Comparison of ENCODE assay signal across 17 cellular contexts in genomic region chr3:20264900-20265567, GRCh38.
DNase-seq lines count a peak whose midpoint lies in the region; ATAC-seq, FAIRE-seq and TF ChIP-seq lines count a peak whose summit lies in the region.
"Had no signal": no experiment of that assay in that cellular context is flagged by ENCODE, and none has a peak within 500 bp of the region (broad histone marks: within the 10 kb centered on the region; RNA-seq: fewer than 3 reads in every experiment).

No MANE protein-coding gene starts in this region.

- DNase-seq in Calu3 (no peak), H9 (no peak), H1 (ENCODE audit: low read depth in 1 of 2, low spot score in 2 of 2) (no peak), trophoblast cell (peak; percentile 58 to 82)
- DNase-seq in activated CD4-positive, alpha-beta memory T cell treated with anti-CD3 and anti-CD28 coated beads, Interleukin-2, amount 10 ng/mL, durations not matched to agents 7 days and 5 days, result no peak
- DNase-seq: BE2C; C1 segment of cervical spinal cord; CD4-positive, CD25-positive, alpha-beta regulatory T cell; CD8-positive, alpha-beta memory T cell; COR-L47; GDM1; GOT3 had no signal

- TF ChIP-seq RAD21 in H1 (IDR thresholded peaks at IDR 0.05 in 1 of 2, conservative IDR thresholded peaks at IDR 0.05 in 1 of 2; ENCODE audit: low read depth in 2 of 2, low read length in 2 of 2), result no peak

- H4K20me1 ChIP-seq in H9 (ENCODE audit: control insufficient read depth, insufficient read depth, insufficient read length), result no peaks in the 10 kb centered on the region
- H4K20me1 ChIP-seq in H1 (replicated peaks in 1 of 2; ENCODE audit: control insufficient read depth in 1 of 2, insufficient read depth in 2 of 2, low read length in 2 of 2), result no peaks in the 10 kb centered on the region

- H3K14ac ChIP-seq in H9 (ENCODE audit: insufficient read depth, low read length), result no peak overlapping the region
- no peak overlapping the region for H3K14ac ChIP-seq in H1 (ENCODE audit: insufficient read length)
- no peak overlapping the region for H3K14ac ChIP-seq in trophoblast cell (ENCODE audit: low read length)

- no peak overlapping the region for H4K12ac ChIP-seq in trophoblast cell (ENCODE audit: low read depth, low read length)

- H4K91ac ChIP-seq in H9 (ENCODE audit: insufficient read length, low read depth, low read length), result no peak overlapping the region
- H4K91ac ChIP-seq in H1 (replicated peaks; ENCODE audit: insufficient read length, low read length), result no peak overlapping the region
- no peak overlapping the region for H4K91ac ChIP-seq in trophoblast cell (ENCODE audit: low read depth, low read length)

- no peaks in the 10 kb centered on the region for H3K36me3 Mint-ChIP-seq in Calu3 (ENCODE audit: insufficient read depth, unreplicated experiment)
- H3K36me3 Mint-ChIP-seq in H9 (ENCODE audit: insufficient read depth in 1 of 3, low read depth in 3 of 3), result peaks cover 25 to 40% (median 38%) of the 10 kb centered on the region in 3 experiments
- no peaks in the 10 kb centered on the region for H3K36me3 Mint-ChIP-seq in activated CD4-positive, alpha-beta memory T cell treated with anti-CD3 and anti-CD28 coated beads, Interleukin-2, amount 10 ng/mL, durations not matched to agents 7 days and 5 days (ENCODE audit: low read depth)

- H2BK120ac ChIP-seq in H9 (ENCODE audit: low read depth, low read length, poor library complexity, severe bottlenecking), result no peak overlapping the region
- H2BK120ac ChIP-seq in H1 (replicated peaks; ENCODE audit: low read depth, low read length), result no peak overlapping the region
- no peak overlapping the region for H2BK120ac ChIP-seq in trophoblast cell (ENCODE audit: insufficient read depth, low read length, poor library complexity)

- CTCF ChIA-PET in Calu3 (lab: Charles Lee), result no interaction called here
- CTCF ChIA-PET in H1 (lab: Charles Lee; ENCODE audit: partially characterized antibody), result no interaction called here
- CTCF ChIA-PET in activated CD4-positive, alpha-beta memory T cell treated with anti-CD3 and anti-CD28 coated beads, Interleukin-2, amount 10 ng/mL, durations not matched to agents 7 days and 5 days (lab: Charles Lee), result no interaction called here

- H3K79me2 ChIP-seq in H9 (ENCODE audit: insufficient read depth, low read length) (no peaks in the 10 kb centered on the region), H1 (ENCODE audit: control insufficient read depth in 1 of 2, insufficient read depth in 2 of 2, low read length in 2 of 2) (no peaks in the 10 kb centered on the region), trophoblast cell (ENCODE audit: control insufficient read depth, insufficient read depth, low read length, poor library complexity) (no peaks in the 10 kb centered on the region)

- H3K4me2 ChIP-seq in H9 (ENCODE audit: insufficient read depth, insufficient read length, low read length), result no peak overlapping the region
- no peak overlapping the region for H3K4me2 ChIP-seq in H1 (ENCODE audit: insufficient read depth in 1 of 2, low read depth in 2 of 2, low read length in 2 of 2)
- no peak overlapping the region for H3K4me2 ChIP-seq in trophoblast cell (ENCODE audit: low read length)

- no TSS peak for BruUV-seq in Calu3 (replicated peaks; lab: Mats Ljungman, UMichigan)

- H3K4me3 ChIP-seq in H1 (ENCODE audit: extremely low read depth in 1 of 4, insufficient read depth in 2 of 4, low read depth in 3 of 4, low read length in 4 of 4), result no peak overlapping the region
- H3K4me3 ChIP-seq in trophoblast cell (ENCODE audit: low read depth, low read length), result no peak overlapping the region
- H3K4me3 ChIP-seq: HAP-1 had no signal

- peaks cover 8% of the 10 kb centered on the region for H3K9me3 Mint-ChIP-seq in Calu3 (ENCODE audit: low read depth, unreplicated experiment)
- peaks cover 39 to 41% of the 10 kb centered on the region in 2 experiments for H3K9me3 Mint-ChIP-seq in H9
- H3K9me3 Mint-ChIP-seq in activated CD4-positive, alpha-beta memory T cell treated with anti-CD3 and anti-CD28 coated beads, Interleukin-2, amount 10 ng/mL, durations not matched to agents 7 days and 5 days, result peaks cover 12% of the 10 kb centered on the region

- WGBS in H9 (ENCODE audit: extremely low coverage, insufficient read length, low lambda C conversion rate), result no CpG with 5 or more reads among the region's 11 CpGs
- 94 to 100% methylated on average over 3 to 9 of the region's 11 CpGs for WGBS in H1 (ENCODE audit: extremely low coverage in 1 of 2, insufficient coverage in 1 of 2, insufficient read length in 1 of 2, insufficient replicate concordance in 2 of 2, low coverage in 1 of 2, low lambda C conversion rate in 2 of 2, missing lambda C conversion rate in 1 of 2), 2 experiments
- no CpG with 5 or more reads among the region's 11 CpGs for WGBS in trophoblast cell (ENCODE audit: extremely low coverage, insufficient coverage, insufficient read length)

- no peak overlapping the region for H3K23ac ChIP-seq in H9 (ENCODE audit: insufficient read length, low read depth, low read length)
- no peak overlapping the region for H3K23ac ChIP-seq in H1 (ENCODE audit: insufficient read length)
- H3K23ac ChIP-seq in trophoblast cell (ENCODE audit: low read length), result no peak overlapping the region

- no peak overlapping the region for H2AK5ac ChIP-seq in H9 (ENCODE audit: insufficient read length, low read length)
- H2AK5ac ChIP-seq in H1 (ENCODE audit: low read depth, low read length), result no peak overlapping the region
- H2AK5ac ChIP-seq in trophoblast cell (ENCODE audit: low read length), result no peak overlapping the region

- no peak overlapping the region for H3T11ph ChIP-seq in H9 (ENCODE audit: low read length)

- H2BK20ac ChIP-seq in H9 (ENCODE audit: low read depth, low read length, poor library complexity, severe bottlenecking) (no peak overlapping the region), H1 (ENCODE audit: low read length) (no peak overlapping the region)

- TF ChIP-seq CTCF in Calu3 (IDR thresholded peaks at IDR 0.05; ENCODE audit: unreplicated experiment) (no peak), H9 (conservative IDR thresholded peaks at IDR 0.05) (no peak), H1 (IDR thresholded peaks at IDR 0.05; ENCODE audit: control extremely low read depth in 1 of 3, insufficient read depth in 1 of 3, low read depth in 1 of 3, low read length in 3 of 3) (no peak)

- H3K27ac Mint-ChIP-seq in Calu3 (ENCODE audit: unreplicated experiment) (peak overlapping the region; percentile 6), H9 (peak overlapping the region in 2 of 3 experiments; percentile 59 to 75; a peak in 2 of 7 replicates)
- H3K27ac Mint-ChIP-seq in activated CD4-positive, alpha-beta memory T cell treated with anti-CD3 and anti-CD28 coated beads, Interleukin-2, amount 10 ng/mL, durations not matched to agents 7 days and 5 days, result no peak overlapping the region
- H3K27ac Mint-ChIP-seq: CD4-positive, CD25-positive, alpha-beta regulatory T cell; CD8-positive, alpha-beta memory T cell had no signal

- no peaks in the 10 kb centered on the region for H3K9me3 ChIP-seq in H9 (ENCODE audit: control insufficient read depth, low read depth, low read length)
- H3K9me3 ChIP-seq in H1 (ENCODE audit: insufficient read depth in 2 of 2, low read depth in 1 of 2, low read length in 1 of 2), result no peaks in the 10 kb centered on the region
- peaks cover 1% of the 10 kb centered on the region for H3K9me3 ChIP-seq in trophoblast cell (ENCODE audit: insufficient read depth, low read depth, low read length)
- H3K9me3 ChIP-seq: BE2C, HAP-1 had no signal

- H3K4ac ChIP-seq in H9 (ENCODE audit: low read depth, low read length) (no peak overlapping the region), H1 (replicated peaks; ENCODE audit: insufficient read length, low read depth, low read length) (no peak overlapping the region), trophoblast cell (ENCODE audit: low read depth, low read length) (no peak overlapping the region)

- H3K27me3 Mint-ChIP-seq in Calu3 (ENCODE audit: unreplicated experiment), result no peaks in the 10 kb centered on the region
- H3K27me3 Mint-ChIP-seq in H9 (ENCODE audit: low read depth), result no peaks in the 10 kb centered on the region
- H3K27me3 Mint-ChIP-seq in activated CD4-positive, alpha-beta memory T cell treated with anti-CD3 and anti-CD28 coated beads, Interleukin-2, amount 10 ng/mL, durations not matched to agents 7 days and 5 days, result no peaks in the 10 kb centered on the region

- H4K8ac ChIP-seq in H9 (replicated peaks; ENCODE audit: insufficient read length, low read depth, low read length) (no peak overlapping the region), H1 (ENCODE audit: extremely low read depth, insufficient read depth, low read length) (0 out of 2 replicates have a peak overlapping the region, but pooled peaks have one; percentile 51), trophoblast cell (ENCODE audit: low read depth, low read length) (no peak overlapping the region)

- no peaks in the 10 kb centered on the region for H3K27me3 ChIP-seq in H9 (ENCODE audit: insufficient read depth, low read length)
- H3K27me3 ChIP-seq in H1 (replicated peaks in 1 of 4; ENCODE audit: control insufficient read depth in 3 of 4, extremely low read depth in 1 of 4, insufficient read depth in 3 of 4, low read length in 3 of 4), result no peaks in the 10 kb centered on the region
- H3K27me3 ChIP-seq in trophoblast cell (ENCODE audit: insufficient read depth, low read length), result no peaks in the 10 kb centered on the region
- H3K27me3 ChIP-seq: BE2C had no signal

- H2AFZ ChIP-seq in H9 (ENCODE audit: low read length) (no peak overlapping the region), H1 (ENCODE audit: low read length) (0 out of 2 replicates have a peak overlapping the region, but pooled peaks have one; percentile 23), trophoblast cell (ENCODE audit: insufficient read depth, low read length, poor library complexity) (no peak overlapping the region)

- no peaks in the 10 kb centered on the region for H3K4me1 ChIP-seq in H9 (ENCODE audit: insufficient read depth, low read length)
- H3K4me1 ChIP-seq in H1 (replicated peaks in 1 of 4; ENCODE audit: control insufficient read depth in 3 of 4, insufficient read depth in 4 of 4, low read length in 3 of 4), result no peaks in the 10 kb centered on the region
- H3K4me1 ChIP-seq in trophoblast cell (ENCODE audit: control insufficient read depth in 1 of 2, insufficient read depth in 2 of 2, low read length in 2 of 2), result peaks cover 0 to 8% of the 10 kb centered on the region in 2 experiments
- H3K4me1 ChIP-seq: BE2C, HAP-1 had no signal

- no peaks in the 10 kb centered on the region for H3K23me2 ChIP-seq in H9 (ENCODE audit: insufficient read length, low read depth, low read length, poor library complexity, severe bottlenecking)
- H3K23me2 ChIP-seq in H1 (ENCODE audit: low read depth, low read length), result no peaks in the 10 kb centered on the region

- ATAC-seq in HG02970 (IDR thresholded peaks at IDR 0.05; ENCODE audit: low FRiP score, unreplicated experiment), result no peak

- no peak overlapping the region for H3K27ac ChIP-seq in H9 (ENCODE audit: insufficient read length, low read depth, low read length)
- H3K27ac ChIP-seq in H1 (ENCODE audit: low read depth, low read length), result no peak overlapping the region
- H3K27ac ChIP-seq in trophoblast cell (ENCODE audit: low read depth, low read length), result no peak overlapping the region

- intact Hi-C loops in Calu3 (cut with micrococcal nuclease; ENCODE audit: unreplicated experiment), result no loop called here

- no peak overlapping the region for H3K4me3 Mint-ChIP-seq in Calu3 (ENCODE audit: low read depth, unreplicated experiment)
- H3K4me3 Mint-ChIP-seq in H9, result no peak overlapping the region
- H3K4me3 Mint-ChIP-seq in activated CD4-positive, alpha-beta memory T cell treated with anti-CD3 and anti-CD28 coated beads, Interleukin-2, amount 10 ng/mL, durations not matched to agents 7 days and 5 days, result no peak overlapping the region
- H3K4me3 Mint-ChIP-seq: CD4-positive, CD25-positive, alpha-beta regulatory T cell; CD8-positive, alpha-beta memory T cell had no signal

- H2BK5ac ChIP-seq in H9 (ENCODE audit: insufficient read length, low read length) (no peak overlapping the region), H1 (ENCODE audit: low read depth, low read length) (no peak overlapping the region), trophoblast cell (ENCODE audit: low read depth, low read length, poor library complexity) (no peak overlapping the region)

- no peak for TF ChIP-seq POLR2A in H1 (IDR thresholded peaks at IDR 0.05; ENCODE audit: control extremely low read depth in 1 of 2, low read depth in 2 of 2, low read length in 2 of 2)

- H3K79me1 ChIP-seq in H9 (ENCODE audit: insufficient read depth, low read depth, low read length, poor library complexity, severe bottlenecking) (no peaks in the 10 kb centered on the region), H1 (ENCODE audit: low read depth, low read length) (no peaks in the 10 kb centered on the region), trophoblast cell (ENCODE audit: low read length) (no peaks in the 10 kb centered on the region)

- FAIRE-seq in H1 (lab: Jason Lieb, UNC), result no peak
- FAIRE-seq: D721Med, GM12892, GM18507 had no signal

- H3K36me3 ChIP-seq in H1 (ENCODE audit: control insufficient read depth in 2 of 4, insufficient read depth in 4 of 4, low read length in 3 of 4) (no peaks in the 10 kb centered on the region), trophoblast cell (ENCODE audit: control insufficient read depth in 1 of 2, insufficient read depth in 2 of 2, low read length in 2 of 2) (no peaks in the 10 kb centered on the region)
- H3K36me3 ChIP-seq: BE2C, HAP-1 had no signal

- H3K9ac ChIP-seq in H9 (ENCODE audit: extremely low read depth, insufficient read length, low read length) (no peak overlapping the region), H1 (replicated peaks in 1 of 4; ENCODE audit: extremely low read depth in 1 of 4, low read depth in 3 of 4, low read length in 3 of 4) (no peak overlapping the region), trophoblast cell (ENCODE audit: low read length) (no peak overlapping the region)

- H3K4me1 Mint-ChIP-seq in Calu3 (ENCODE audit: low read depth, unreplicated experiment), result peaks cover 9% of the 10 kb centered on the region
- H3K4me1 Mint-ChIP-seq in H9, result peaks cover 4% of the 10 kb centered on the region in 2 experiments; a peak in 1 of 4 replicates
- H3K4me1 Mint-ChIP-seq in activated CD4-positive, alpha-beta memory T cell treated with anti-CD3 and anti-CD28 coated beads, Interleukin-2, amount 10 ng/mL, durations not matched to agents 7 days and 5 days, result peaks cover 2% of the 10 kb centered on the region

- H2BK15ac ChIP-seq in H9 (ENCODE audit: low read depth, low read length), result no peak overlapping the region
- no peak overlapping the region for H2BK15ac ChIP-seq in H1 (ENCODE audit: low read length)

- H3K18ac ChIP-seq in H9 (ENCODE audit: insufficient read length, low read depth, low read length) (no peak overlapping the region), H1 (ENCODE audit: extremely low read depth, low read length) (no peak overlapping the region), trophoblast cell (ENCODE audit: low read length) (no peak overlapping the region)

- H3K56ac ChIP-seq in H9 (ENCODE audit: insufficient read length, low read depth, low read length), result no peak overlapping the region
- H3K56ac ChIP-seq in H1 (replicated peaks; ENCODE audit: insufficient read length, low read depth, low read length), result no peak overlapping the region

- POLR2A ChIA-PET in H1 (lab: Charles Lee; ENCODE audit: partially characterized antibody), result no interaction called here
- POLR2A ChIA-PET in activated CD4-positive, alpha-beta memory T cell treated with anti-CD3 and anti-CD28 coated beads, Interleukin-2, amount 10 ng/mL, durations not matched to agents 7 days and 5 days (lab: Charles Lee), result no interaction called here

- H4K5ac ChIP-seq in H9 (ENCODE audit: insufficient read length, low read depth, low read length), result no peak overlapping the region
- H4K5ac ChIP-seq in H1 (ENCODE audit: insufficient read length, low read depth, low read length), result no peak overlapping the region

- TF ChIP-seq EP300 in H1 (IDR thresholded peaks at IDR 0.05; ENCODE audit: borderline replicate concordance in 1 of 2, low read depth in 2 of 2, low read length in 2 of 2), result no peak

- H2BK12ac ChIP-seq in H9 (ENCODE audit: insufficient read length, low read depth, low read length), result no peak overlapping the region
- 0 out of 2 replicates have a peak overlapping the region, but pooled peaks have one; percentile 18 for H2BK12ac ChIP-seq in H1 (ENCODE audit: low read depth, low read length)
- H2BK12ac ChIP-seq in trophoblast cell (ENCODE audit: low read length), result no peak overlapping the region

Comparison
In these comparisons a context has a peak if more than half of its experiments do, and no peak if none do; other contexts are left out.
1. DNase-seq: peak in trophoblast cell (2 of 2); none in Calu3 (single experiment), H9 (single experiment), H1 (0 of 2) and activated CD4-positive, alpha-beta memory T cell treated with anti-CD3 and anti-CD28 coated beads, Interleukin-2, amount 10 ng/mL, durations not matched to agents 7 days and 5 days (single experiment).